ENCODE assay signal across 27 cellular contexts in genomic region chr10:127347202-127347959, GRCh38.
DNase-seq lines count a peak whose midpoint lies in the region; ATAC-seq, FAIRE-seq and TF ChIP-seq lines count a peak whose summit lies in the region.
"Had no signal": no experiment of that assay in that cellular context is flagged by ENCODE, and none has a peak within 500 bp of the region (broad histone marks: within the 10 kb centered on the region; RNA-seq: fewer than 3 reads in every experiment).

No MANE protein-coding gene starts in this region.

- H3K4ac ChIP-seq in H1 (replicated peaks; ENCODE audit: insufficient read length, low read depth, low read length) = no peak overlapping the region

- H3K4me1 ChIP-seq in HCT116 (ENCODE audit: control insufficient read depth in 1 of 2, insufficient read depth in 2 of 2, low read length in 2 of 2) (no peaks in the 10 kb centered on the region), H1 (replicated peaks in 1 of 4; ENCODE audit: control insufficient read depth in 3 of 4, insufficient read depth in 4 of 4, low read length in 3 of 4) (peaks cover 0 to 5% (median 0%) of the 10 kb centered on the region in 4 experiments; a peak in 1 of 7 replicates)

- no peak overlapping the region for H2AFZ ChIP-seq in HCT116 (ENCODE audit: low read depth, low read length, poor library complexity, severe bottlenecking)
- H2AFZ ChIP-seq in H1 (ENCODE audit: low read length) = no peak overlapping the region

- H3K79me2 ChIP-seq in HCT116 (ENCODE audit: insufficient read depth, low read length) = no peaks in the 10 kb centered on the region
- H3K79me2 ChIP-seq in H1 (ENCODE audit: control insufficient read depth in 1 of 2, insufficient read depth in 2 of 2, low read length in 2 of 2) = no peaks in the 10 kb centered on the region

- no peak overlapping the region for H3K56ac ChIP-seq in H1 (replicated peaks; ENCODE audit: insufficient read length, low read depth, low read length)

- DNase-seq in activated CD4-positive, alpha-beta T cell treated with anti-CD3 and anti-CD28 coated beads for 36 hours = peak; percentile 13
- DNase-seq in activated CD4-positive, alpha-beta T cell treated with anti-CD3 and anti-CD28 coated beads, Interleukin-2, amount 50 U/mL, for 1 hour = no peak
- DNase-seq in HCT116 (ENCODE audit: low read depth, low spot score) (no peak), H1 (ENCODE audit: low read depth in 1 of 2, low spot score in 2 of 2) (no peak), RCC 7860 (ENCODE audit: low spot score) (no peak), germinal center (ENCODE audit: low spot score) (no peak)
- no peak for DNase-seq in stimulated activated effector memory CD8-positive, alpha-beta T cell treated with anti-CD3 and anti-CD28 coated beads, Interleukin-12 subunit alpha, Interleukin-12 subunit beta, amount 100 ng/mL, for 72 hours (ENCODE audit: low spot score in 2 of 2)
- no peak for DNase-seq in stimulated activated naive CD8-positive, alpha-beta T cell treated with anti-CD3 and anti-CD28 coated beads, Interleukin-15, Interleukin-2, amounts not matched to agents 100 U/mL and 50 U/mL, for 24 hours
- DNase-seq: AML-193; C1 segment of cervical spinal cord; Calu3; CD8-positive, alpha-beta T cell; EL; GF-D8; GOT3; IMR-90; NCI-H1105; NCI-H1694; NCI-H2081; NCI-H2171 treated with DMSO at 0.1 percent for 48 hours; NCI-H526 treated with DMSO at 0.1 percent for 48 hours; OCI-M1; Right ventricle myocardium superior; SW 1271 had no signal

- CTCF ChIA-PET in activated CD4-positive, alpha-beta T cell treated with anti-CD3 and anti-CD28 coated beads for 36 hours (lab: Charles Lee) = interaction anchor here (0.6 kb wide), 1 partner anchor 122 kb away, joined by 4 read pairs; no protein-coding TSS in a partner anchor
- CTCF ChIA-PET in HCT116 (lab: Charles Lee) = no interaction called here
- CTCF ChIA-PET in H1 (lab: Charles Lee; ENCODE audit: partially characterized antibody) = interaction anchor here (0.9 to 1.5 kb wide), 3 partner anchors 20 to 217 kb away, joined by 3 to 4 read pairs (median 3); no protein-coding TSS in a partner anchor

- no peaks in the 10 kb centered on the region for H3K36me3 ChIP-seq in HCT116 (ENCODE audit: control insufficient read depth in 1 of 2, insufficient read depth in 2 of 2, low read length in 2 of 2)
- H3K36me3 ChIP-seq in H1 (ENCODE audit: control insufficient read depth in 2 of 4, insufficient read depth in 4 of 4, low read length in 3 of 4) = no peaks in the 10 kb centered on the region

- H2AK5ac ChIP-seq in H1 (ENCODE audit: low read depth, low read length) = no peak overlapping the region

- H3K36me3 Mint-ChIP-seq in activated CD4-positive, alpha-beta T cell treated with anti-CD3 and anti-CD28 coated beads for 36 hours (ENCODE audit: low read depth) = no peaks in the 10 kb centered on the region
- H3K36me3 Mint-ChIP-seq in stimulated activated effector memory CD8-positive, alpha-beta T cell treated with anti-CD3 and anti-CD28 coated beads, Interleukin-12 subunit alpha, Interleukin-12 subunit beta, amount 100 ng/mL, for 72 hours = no peaks in the 10 kb centered on the region
- H3K36me3 Mint-ChIP-seq: CD8-positive, alpha-beta T cell had no signal

- no peak overlapping the region for H2BK12ac ChIP-seq in H1 (ENCODE audit: low read depth, low read length)

- TF ChIP-seq RAD21 in HCT116 (IDR thresholded peaks at IDR 0.05; ENCODE audit: low read depth) = no peak
- TF ChIP-seq RAD21 in H1 (IDR thresholded peaks at IDR 0.05 in 1 of 2, conservative IDR thresholded peaks at IDR 0.05 in 1 of 2; ENCODE audit: low read depth in 2 of 2, low read length in 2 of 2) = peak in 1 of 2 experiments; percentile 26; a peak in 1 of 4 replicates

- TF ChIP-seq POLR2A in HCT116 (IDR thresholded peaks at IDR 0.05; ENCODE audit: borderline replicate concordance, extremely low read depth, insufficient read depth, insufficient read length) (no peak), H1 (IDR thresholded peaks at IDR 0.05; ENCODE audit: control extremely low read depth in 1 of 2, low read depth in 2 of 2, low read length in 2 of 2) (no peak)

- no peak for TF ChIP-seq EP300 in H1 (IDR thresholded peaks at IDR 0.05; ENCODE audit: borderline replicate concordance in 1 of 2, low read depth in 2 of 2, low read length in 2 of 2)

- no peak overlapping the region for H3K14ac ChIP-seq in H1 (ENCODE audit: insufficient read length)

- H3K27me3 Mint-ChIP-seq in activated CD4-positive, alpha-beta T cell treated with anti-CD3 and anti-CD28 coated beads for 36 hours = peaks cover 8% of the 10 kb centered on the region

- no peak overlapping the region for H3K4me3 Mint-ChIP-seq in activated CD4-positive, alpha-beta T cell treated with anti-CD3 and anti-CD28 coated beads for 36 hours
- no peak overlapping the region for H3K4me3 Mint-ChIP-seq in stimulated activated effector memory CD8-positive, alpha-beta T cell treated with anti-CD3 and anti-CD28 coated beads, Interleukin-12 subunit alpha, Interleukin-12 subunit beta, amount 100 ng/mL, for 72 hours
- H3K4me3 Mint-ChIP-seq: CD8-positive, alpha-beta T cell had no signal

- H3K4me2 ChIP-seq in HCT116 (ENCODE audit: low read length) (no peak overlapping the region), H1 (ENCODE audit: insufficient read depth in 1 of 2, low read depth in 2 of 2, low read length in 2 of 2) (no peak overlapping the region)
- H3K4me2 ChIP-seq: KMS-11 had no signal

- no peak overlapping the region for H3K27ac Mint-ChIP-seq in activated CD4-positive, alpha-beta T cell treated with anti-CD3 and anti-CD28 coated beads for 36 hours
- H3K27ac Mint-ChIP-seq in stimulated activated effector memory CD8-positive, alpha-beta T cell treated with anti-CD3 and anti-CD28 coated beads, Interleukin-12 subunit alpha, Interleukin-12 subunit beta, amount 100 ng/mL, for 72 hours = peak overlapping the region; percentile 29
- H3K27ac Mint-ChIP-seq: CD8-positive, alpha-beta T cell had no signal

- H3K9me3 Mint-ChIP-seq in activated CD4-positive, alpha-beta T cell treated with anti-CD3 and anti-CD28 coated beads for 36 hours (ENCODE audit: low read depth) = no peaks in the 10 kb centered on the region
- no peaks in the 10 kb centered on the region for H3K9me3 Mint-ChIP-seq in stimulated activated effector memory CD8-positive, alpha-beta T cell treated with anti-CD3 and anti-CD28 coated beads, Interleukin-12 subunit alpha, Interleukin-12 subunit beta, amount 100 ng/mL, for 72 hours
- H3K9me3 Mint-ChIP-seq: CD8-positive, alpha-beta T cell had no signal

- no peak overlapping the region for H3K18ac ChIP-seq in H1 (ENCODE audit: extremely low read depth, low read length)

- no peaks in the 10 kb centered on the region for H3K9me3 ChIP-seq in HCT116 (ENCODE audit: control insufficient read depth in 1 of 2, insufficient read depth in 1 of 2, low read depth in 1 of 2, low read length in 2 of 2)
- H3K9me3 ChIP-seq in H1 (ENCODE audit: insufficient read depth in 2 of 2, low read depth in 1 of 2, low read length in 1 of 2) = no peaks in the 10 kb centered on the region

- H4K5ac ChIP-seq in H1 (ENCODE audit: insufficient read length, low read depth, low read length) = no peak overlapping the region

- no peaks in the 10 kb centered on the region for H3K4me1 Mint-ChIP-seq in activated CD4-positive, alpha-beta T cell treated with anti-CD3 and anti-CD28 coated beads for 36 hours
- H3K4me1 Mint-ChIP-seq in stimulated activated effector memory CD8-positive, alpha-beta T cell treated with anti-CD3 and anti-CD28 coated beads, Interleukin-12 subunit alpha, Interleukin-12 subunit beta, amount 100 ng/mL, for 72 hours = no peaks in the 10 kb centered on the region

- H3K4me3 ChIP-seq in HCT116 (replicated peaks in 1 of 2; ENCODE audit: low read depth in 1 of 2, low read length in 2 of 2) = no peak overlapping the region
- H3K4me3 ChIP-seq in H1 (ENCODE audit: extremely low read depth in 1 of 4, insufficient read depth in 2 of 4, low read depth in 3 of 4, low read length in 4 of 4) = no peak overlapping the region

- H3K9ac ChIP-seq in HCT116 (ENCODE audit: low read length) = no peak overlapping the region
- H3K9ac ChIP-seq in H1 (replicated peaks in 1 of 4; ENCODE audit: extremely low read depth in 1 of 4, low read depth in 3 of 4, low read length in 3 of 4) = no peak overlapping the region
- H3K9ac ChIP-seq: KMS-11 had no signal

- H4K91ac ChIP-seq in H1 (replicated peaks; ENCODE audit: insufficient read length, low read length) = no peak overlapping the region

- no peaks in the 10 kb centered on the region for H4K20me1 ChIP-seq in HCT116 (ENCODE audit: insufficient read depth)
- H4K20me1 ChIP-seq in H1 (replicated peaks in 1 of 2; ENCODE audit: control insufficient read depth in 1 of 2, insufficient read depth in 2 of 2, low read length in 2 of 2) = no peaks in the 10 kb centered on the region

- H2BK120ac ChIP-seq in H1 (replicated peaks; ENCODE audit: low read depth, low read length) = no peak overlapping the region

- TF ChIP-seq CTCF in HCT116 (IDR thresholded peaks at IDR 0.05 in 2 of 3, conservative IDR thresholded peaks at IDR 0.05 in 1 of 3; ENCODE audit: borderline replicate concordance in 1 of 3, insufficient read depth in 1 of 3, low read depth in 2 of 3, low read length in 2 of 3) = no peak
- peak in 2 of 3 experiments; percentile 1 to 2; a peak in 1 of 4 replicates for TF ChIP-seq CTCF in H1 (IDR thresholded peaks at IDR 0.05; ENCODE audit: control extremely low read depth in 1 of 3, insufficient read depth in 1 of 3, low read depth in 1 of 3, low read length in 3 of 3)

- no TSS peak for BruUV-seq in HCT116 (replicated peaks; lab: Mats Ljungman, UMichigan)

- RAD21 ChIA-PET in HCT116 (lab: Charles Lee; ENCODE audit: low non-redundant PET in 1 of 2, low total read pairs in 2 of 2, uncharacterized antibody in 2 of 2, unreplicated experiment in 2 of 2) = no interaction called here

- no peak for ATAC-seq in activated CD4-positive, alpha-beta T cell treated with anti-CD3 and anti-CD28 coated beads for 36 hours
- peak; percentile 67 for ATAC-seq in HCT116
- no peak for ATAC-seq in stimulated activated effector memory CD8-positive, alpha-beta T cell treated with anti-CD3 and anti-CD28 coated beads, Interleukin-12 subunit alpha, Interleukin-12 subunit beta, amount 100 ng/mL, for 72 hours
- ATAC-seq in stimulated activated naive CD8-positive, alpha-beta T cell treated with anti-CD3 and anti-CD28 coated beads, Interleukin-15, Interleukin-2, amounts not matched to agents 100 U/mL and 50 U/mL, for 24 hours = no peak
- ATAC-seq: CD8-positive, alpha-beta T cell had no signal

- no peak overlapping the region for H4K8ac ChIP-seq in H1 (ENCODE audit: extremely low read depth, insufficient read depth, low read length)

- H3K27me3 ChIP-seq in HCT116 (ENCODE audit: insufficient read depth, low read length) (no peaks in the 10 kb centered on the region), H1 (replicated peaks in 1 of 4; ENCODE audit: control insufficient read depth in 3 of 4, extremely low read depth in 1 of 4, insufficient read depth in 3 of 4, low read length in 3 of 4) (no peaks in the 10 kb centered on the region)

- H3K9me2 ChIP-seq in HCT116 (ENCODE audit: insufficient read depth) = no peaks in the 10 kb centered on the region

- no peaks in the 10 kb centered on the region for H3K23me2 ChIP-seq in H1 (ENCODE audit: low read depth, low read length)

- no peaks in the 10 kb centered on the region for H3K79me1 ChIP-seq in H1 (ENCODE audit: low read depth, low read length)

- POLR2A ChIA-PET in activated CD4-positive, alpha-beta T cell treated with anti-CD3 and anti-CD28 coated beads for 36 hours (lab: Charles Lee) = no interaction called here
- POLR2A ChIA-PET in HCT116 (lab: Charles Lee) (no interaction called here), H1 (lab: Charles Lee; ENCODE audit: partially characterized antibody) (no interaction called here)

- no peak for FAIRE-seq in H1 (lab: Jason Lieb, UNC)
- FAIRE-seq in RCC 7860 (lab: Jason Lieb, UNC) = no peak
- FAIRE-seq: HTR-8/SVneo had no signal

- intact Hi-C loops in activated CD4-positive, alpha-beta T cell treated with anti-CD3 and anti-CD28 coated beads for 36 hours (cut with DNase I, micrococcal nuclease) = no loop called here
- intact Hi-C loops in HCT116 (cut with micrococcal nuclease) = no loop called here

- no peak overlapping the region for H3K27ac ChIP-seq in HCT116 (ENCODE audit: low read depth, low read length)
- H3K27ac ChIP-seq in H1 (ENCODE audit: low read depth, low read length) = no peak overlapping the region; the same call in 1 of the 2 replicates
- H3K27ac ChIP-seq: HL-60, KMS-11 had no signal

- no peak overlapping the region for H3K23ac ChIP-seq in H1 (ENCODE audit: insufficient read length)

- WGBS in H1 (ENCODE audit: extremely low coverage in 1 of 2, insufficient coverage in 1 of 2, insufficient read length in 1 of 2, insufficient replicate concordance in 2 of 2, low coverage in 1 of 2, low lambda C conversion rate in 2 of 2, missing lambda C conversion rate in 1 of 2), 2 experiments = 94% methylated on average over 21 of the region's 23 CpGs; no CpG with 5 or more reads in 1 of the 2 experiments

- H2BK5ac ChIP-seq in H1 (ENCODE audit: low read depth, low read length) = no peak overlapping the region

- H2BK15ac ChIP-seq in H1 (ENCODE audit: low read length) = no peak overlapping the region

- H2BK20ac ChIP-seq in H1 (ENCODE audit: low read length) = no peak overlapping the region

Comparison
In these comparisons a context has a peak if more than half of its experiments do, and no peak if none do; other contexts are left out.
1. CTCF ChIP-seq: peak in H1 (2 of 3); none in HCT116 (0 of 3).